ENCODE assay signal across 3 cellular contexts in the genomic region with DNA sequence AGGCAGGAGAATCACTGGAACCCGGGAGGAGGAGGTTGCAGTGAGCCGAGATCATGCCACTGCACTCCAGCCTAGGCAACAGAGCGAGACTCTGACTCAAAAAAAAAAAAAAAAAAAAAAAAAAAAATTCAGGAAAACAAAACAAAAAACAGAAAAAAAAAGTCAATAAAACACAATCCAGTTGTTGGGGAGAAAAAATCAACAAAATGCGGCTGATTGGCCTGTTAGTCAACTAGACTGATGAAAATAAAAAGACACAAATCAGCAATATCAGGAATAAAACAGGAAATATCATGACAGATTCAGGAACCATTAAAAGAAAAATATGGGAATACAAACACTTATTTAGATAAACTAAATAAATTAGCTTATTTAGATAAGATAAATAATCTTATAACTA. TPM values are rescaled to one million over a fixed set of nuclear protein-coding genes. Genes with fewer than 3 reads are reported as not detected.
DNase-seq lines count a peak whose midpoint lies in the region; ATAC-seq, FAIRE-seq and TF ChIP-seq lines count a peak whose summit lies in the region.
"Not testable (repeated sequence)": the region's sequence is repeated elsewhere in the genome, so short reads cannot be mapped to it uniquely, and the experiment has no call there.

No MANE protein-coding gene starts in this region.

- FAIRE-seq in A549 (lab: Jason Lieb, UNC) (peak; percentile 70), islet of Langerhans (lab: Jason Lieb, UNC) (peak; percentile 56)

- H3K36me3 ChIP-seq in HEK293 (ENCODE audit: control insufficient read depth in 2 of 2, insufficient read depth in 1 of 2, low read length in 2 of 2): peaks cover 62 to 90% of the 10 kb centered on the region in 2 experiments

- H3K4me3 ChIP-seq in A549; HEK293 (ENCODE audit: low read depth, low read length): not testable (repeated sequence)

- not testable (repeated sequence) for H3K4me2 ChIP-seq in A549

- TF ChIP-seq POLR2A in A549 (IDR thresholded peaks at IDR 0.05; ENCODE audit: low read length): not testable (repeated sequence)

- H3K4me1 ChIP-seq in A549; HEK293 (ENCODE audit: control insufficient read depth, insufficient read depth, low read length): not testable (repeated sequence)

- WGBS in A549 (ENCODE audit: missing lambda C conversion rate): 56% methylated on average over 4 of the region's 4 CpGs

- not testable (repeated sequence) for ATAC-seq in A549

- TF ChIP-seq CTCF in A549 (IDR thresholded peaks at IDR 0.05); HEK293 (tag by site-specific recombination; IDR thresholded peaks at IDR 0.05): not testable (repeated sequence)

- not testable (repeated sequence) for H3K27ac ChIP-seq in A549; HEK293 (ENCODE audit: extremely low read depth, low read depth, low read length)

- not testable (repeated sequence) for TF ChIP-seq EP300 in A549 (IDR thresholded peaks at IDR 0.05)

- not testable (repeated sequence) for TF ChIP-seq RAD21 in A549 (conservative IDR thresholded peaks at IDR 0.05 in 1 of 2, IDR thresholded peaks at IDR 0.05 in 1 of 2)

- peaks cover 93% of the 10 kb centered on the region for H3K9me3 ChIP-seq in A549
- H3K9me3 ChIP-seq in HEK293 (ENCODE audit: control insufficient read depth, insufficient read depth, low read depth, low read length): not testable (repeated sequence)

- POLR2A ChIA-PET in A549 (lab: Yijun Ruan, JAX); HEK293 (lab: Yijun Ruan, JAX): not testable (repeated sequence)

- CTCF ChIA-PET in A549 (lab: Yijun Ruan, JAX); HEK293 (lab: Yijun Ruan, JAX): not testable (repeated sequence)

- not testable (repeated sequence) for DNase-seq in A549 (ENCODE audit: low read depth in 1 of 2, low spot score in 1 of 2)

TF ChIP-seq in HEK293, 187 proteins besides CTCF, POLR2A, EP300 and RAD21:
- TF ChIP-seq, protein P1, sequence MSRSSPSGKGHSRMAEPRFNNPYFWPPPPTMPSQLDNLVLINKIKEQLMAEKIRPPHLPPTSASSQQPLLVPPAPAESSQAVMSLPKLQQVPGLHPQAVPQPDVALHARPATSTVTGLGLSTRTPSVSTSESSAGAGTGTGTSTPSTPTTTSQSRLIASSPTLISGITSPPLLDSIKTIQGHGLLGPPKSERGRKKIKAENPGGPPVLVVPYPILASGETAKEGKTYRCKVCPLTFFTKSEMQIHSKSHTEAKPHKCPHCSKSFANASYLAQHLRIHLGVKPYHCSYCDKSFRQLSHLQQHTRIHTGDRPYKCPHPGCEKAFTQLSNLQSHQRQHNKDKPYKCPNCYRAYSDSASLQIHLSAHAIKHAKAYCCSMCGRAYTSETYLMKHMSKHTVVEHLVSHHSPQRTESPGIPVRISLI (tag by site-specific recombination; IDR thresholded peaks at IDR 0.05): peak; percentile 89
- TF ChIP-seq, protein P2, sequence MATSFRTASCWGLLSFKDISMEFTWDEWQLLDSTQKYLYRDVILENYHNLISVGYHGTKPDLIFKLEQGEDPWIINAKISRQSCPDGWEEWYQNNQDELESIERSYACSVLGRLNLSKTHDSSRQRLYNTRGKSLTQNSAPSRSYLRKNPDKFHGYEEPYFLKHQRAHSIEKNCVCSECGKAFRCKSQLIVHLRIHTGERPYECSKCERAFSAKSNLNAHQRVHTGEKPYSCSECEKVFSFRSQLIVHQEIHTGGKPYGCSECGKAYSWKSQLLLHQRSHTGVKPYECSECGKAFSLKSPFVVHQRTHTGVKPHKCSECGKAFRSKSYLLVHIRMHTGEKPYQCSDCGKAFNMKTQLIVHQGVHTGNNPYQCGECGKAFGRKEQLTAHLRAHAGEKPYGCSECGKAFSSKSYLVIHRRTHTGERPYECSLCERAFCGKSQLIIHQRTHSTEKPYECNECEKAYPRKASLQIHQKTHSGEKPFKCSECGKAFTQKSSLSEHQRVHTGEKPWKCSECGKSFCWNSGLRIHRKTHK (tag by site-specific recombination; IDR thresholded peaks at IDR 0.05): peak; percentile 76; the same call in 1 of the 2 replicates

RNA-seq across cellular contexts. Expression of a gene that starts 15.1 kb away (rescaled TPM):
- polyA plus RNA-seq in A549 (2011; rRNA removed) (14.1 and 15.1 TPM in 2 replicates), A549 (2017; fragmentation: RNase III; extraction: RNeasy Plus Mini Kit Qiagen cat#74134 plus additional on column Dnase treatment) (4.5 to 6.9 TPM (median 5.3 TPM) in 3 replicates)
- 5.6 and 6.1 TPM in 2 replicates for polyA plus RNA-seq in A549 (2012; cell fraction: cytosol; rRNA removed)
- polyA plus RNA-seq in A549 (2012; cell fraction: nucleus; rRNA removed): 2.9 and 4.4 TPM in 2 replicates
- polyA minus RNA-seq in A549 (2011; rRNA and poly(A)+ RNA removed): 18.1 and 19.0 TPM in 2 replicates

RNA-seq across cellular contexts. Expression of a gene that starts 22.8 kb away (rescaled TPM):
- polyA plus RNA-seq in A549 (2011; rRNA removed): 14.2 and 14.7 TPM in 2 replicates
- 3.2 and 4.8 TPM in 2 replicates for polyA plus RNA-seq in A549 (2012; cell fraction: cytosol; rRNA removed)
- polyA plus RNA-seq in A549 (2012; cell fraction: nucleus; rRNA removed): 0.98 and 2.5 TPM in 2 replicates
- polyA plus RNA-seq in A549 (2017; fragmentation: RNase III; extraction: RNeasy Plus Mini Kit Qiagen cat#74134 plus additional on column Dnase treatment): 4.4 to 5.1 TPM (median 5.0 TPM) in 3 replicates
- 4.1 and 5.1 TPM in 2 replicates for polyA minus RNA-seq in A549 (2011; rRNA and poly(A)+ RNA removed)

RNA-seq across cellular contexts. Expression of a gene that starts 22.8 kb away (rescaled TPM):
- polyA plus RNA-seq in A549 (2011; rRNA removed) (13.0 and 13.1 TPM in 2 replicates), A549 (2017; fragmentation: RNase III; extraction: RNeasy Plus Mini Kit Qiagen cat#74134 plus additional on column Dnase treatment) (6.6 to 6.9 TPM (median 6.6 TPM) in 3 replicates)
- 2.5 and 3.5 TPM in 2 replicates for polyA plus RNA-seq in A549 (2012; cell fraction: cytosol; rRNA removed)
- polyA plus RNA-seq in A549 (2012; cell fraction: nucleus; rRNA removed): 3.8 and 4.5 TPM in 2 replicates
- 10.0 TPM in 2 replicates for polyA minus RNA-seq in A549 (2011; rRNA and poly(A)+ RNA removed)
